ENCODE assay signal across 8 cellular contexts in the genomic region with DNA sequence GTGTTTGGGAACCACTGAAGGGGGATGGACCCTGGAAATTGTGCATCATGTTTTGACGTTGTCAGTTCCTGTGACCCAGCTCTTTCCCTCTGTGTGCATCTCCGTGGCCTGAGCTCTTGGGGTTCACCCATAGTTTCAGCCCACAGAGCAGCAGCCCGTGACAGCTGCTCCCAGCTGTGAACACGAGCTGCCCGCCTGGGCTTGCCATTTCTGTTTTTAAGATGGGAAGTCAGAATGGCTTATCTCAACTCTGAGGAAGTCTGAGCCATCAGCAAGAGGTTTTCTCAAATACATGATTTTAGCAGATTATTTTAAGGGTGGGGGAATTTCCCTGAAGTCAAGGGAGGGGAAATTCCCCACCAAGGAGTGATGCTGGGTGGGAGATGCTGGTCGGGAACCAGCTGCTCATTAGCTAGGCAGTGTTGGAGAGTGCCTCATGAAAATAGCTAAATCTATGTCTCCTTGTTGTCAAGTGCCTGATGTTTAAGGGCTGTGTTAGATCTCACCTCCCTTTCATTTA. TPM values are rescaled to one million over a fixed set of nuclear protein-coding genes. Genes with fewer than 3 reads are reported as not detected.
DNase-seq lines count a peak whose midpoint lies in the region; ATAC-seq and TF ChIP-seq lines count a peak whose summit lies in the region.

No MANE protein-coding gene starts in this region.

- peaks cover 18% of the 10 kb centered on the region for H3K4me1 ChIP-seq in GM23248 (ENCODE audit: insufficient read depth)

- H3K9me2 ChIP-seq in GM23248 (ENCODE audit: insufficient read depth) = no peaks in the 10 kb centered on the region

- no peaks in the 10 kb centered on the region for H3K9me3 Mint-ChIP-seq in activated CD4-positive, alpha-beta memory T cell treated with anti-CD3 and anti-CD28 coated beads, Interleukin-2, amount 10 ng/mL, durations not matched to agents 7 days and 5 days

- H3K27ac ChIP-seq in GM23248 = no peak overlapping the region

- 69 to 78% methylated on average over 6 of the region's 6 CpGs for WGBS in GM23248 (ENCODE audit: low coverage in 1 of 2, low lambda C conversion rate in 2 of 2, missing lambda C conversion rate in 2 of 2), 2 experiments

- CTCF ChIA-PET in activated CD4-positive, alpha-beta memory T cell treated with anti-CD3 and anti-CD28 coated beads, Interleukin-2, amount 10 ng/mL, durations not matched to agents 7 days and 5 days (lab: Charles Lee) = interaction anchor here (1.0 to 2.2 kb wide), 7 partner anchors 10 to 46 kb away, joined by 3 to 15 read pairs (median 6); no protein-coding TSS in a partner anchor

- intact Hi-C loops in head of caudate nucleus (cut with DNase I) = no loop called here

- peaks cover 42% of the 10 kb centered on the region for H3K36me3 Mint-ChIP-seq in activated CD4-positive, alpha-beta memory T cell treated with anti-CD3 and anti-CD28 coated beads, Interleukin-2, amount 10 ng/mL, durations not matched to agents 7 days and 5 days (ENCODE audit: low read depth)

- no peak overlapping the region for H3K4me2 ChIP-seq in GM23248 (ENCODE audit: unreplicated experiment)

- H3K27me3 Mint-ChIP-seq in activated CD4-positive, alpha-beta memory T cell treated with anti-CD3 and anti-CD28 coated beads, Interleukin-2, amount 10 ng/mL, durations not matched to agents 7 days and 5 days = peaks cover 2% of the 10 kb centered on the region

- H3K79me2 ChIP-seq in GM23248 (ENCODE audit: insufficient read depth) = no peaks in the 10 kb centered on the region; the same call in 1 of the 2 replicates

- peak overlapping the region; percentile 97 for H3K27ac Mint-ChIP-seq in activated CD4-positive, alpha-beta memory T cell treated with anti-CD3 and anti-CD28 coated beads, Interleukin-2, amount 10 ng/mL, durations not matched to agents 7 days and 5 days

- no peaks in the 10 kb centered on the region for H3K36me3 ChIP-seq in GM23248 (ENCODE audit: low read depth)

- H3F3A ChIP-seq in GM23248 (ENCODE audit: insufficient read depth) = peaks cover 9% of the 10 kb centered on the region; the same call in 1 of the 2 replicates

- no peak overlapping the region for H3K4me3 ChIP-seq in GM23248

- POLR2A ChIA-PET in activated CD4-positive, alpha-beta memory T cell treated with anti-CD3 and anti-CD28 coated beads, Interleukin-2, amount 10 ng/mL, durations not matched to agents 7 days and 5 days (lab: Charles Lee) = interaction anchor here (1.3 to 16.0 kb wide), 4 partner anchors 10 to 236 kb away, joined by 4 to 715 read pairs (median 6); no protein-coding TSS in a partner anchor

- H3K9ac ChIP-seq in GM23248 = no peak overlapping the region

- peak; percentile 67 for DNase-seq in activated CD4-positive, alpha-beta memory T cell treated with anti-CD3 and anti-CD28 coated beads, Interleukin-2, amount 10 ng/mL, durations not matched to agents 7 days and 5 days
- DNase-seq in head of caudate nucleus (peak in 22 of 42 donors; percentile 32 to 74 (median 54)), GM23248 (no peak), NCI-H446 (lab: John Stamatoyannopoulos, UW) (no peak), NCI-H146 treated with DMSO at 0.1 percent for 48 hours (lab: John Stamatoyannopoulos, UW; ENCODE audit: unreplicated experiment) (no peak)
- DNase-seq in stimulated activated CD4-positive, alpha-beta T cell treated with anti-CD3 and anti-CD28 coated beads, TNF-alpha, amount 100 ng/mL, for 24 hours (ENCODE audit: low read depth in 3 of 3) = peak in 2 of 3 experiments; percentile 59 to 71

- TF ChIP-seq POLR2A in GM19099 (IDR thresholded peaks at IDR 0.05; ENCODE audit: extremely low read depth, insufficient read length, low read depth) = peak; percentile 48

- ATAC-seq in HG03103 (IDR thresholded peaks at IDR 0.05; ENCODE audit: low read depth, unreplicated experiment) = peak; percentile 49

- H4K20me1 ChIP-seq in GM23248 (ENCODE audit: insufficient read depth) = no peaks in the 10 kb centered on the region

- H3K4me1 Mint-ChIP-seq in activated CD4-positive, alpha-beta memory T cell treated with anti-CD3 and anti-CD28 coated beads, Interleukin-2, amount 10 ng/mL, durations not matched to agents 7 days and 5 days = peaks cover 89% of the 10 kb centered on the region

- H3K9me3 ChIP-seq in GM23248 (ENCODE audit: low read depth) = no peaks in the 10 kb centered on the region

- peak overlapping the region; percentile 36 for H3K4me3 Mint-ChIP-seq in activated CD4-positive, alpha-beta memory T cell treated with anti-CD3 and anti-CD28 coated beads, Interleukin-2, amount 10 ng/mL, durations not matched to agents 7 days and 5 days

- in situ Hi-C loops in GM23248 (cut with MboI) = no loop called here

- H3K27me3 ChIP-seq in GM23248 (replicated peaks; ENCODE audit: insufficient read depth) = no peaks in the 10 kb centered on the region

- no peak overlapping the region for H2AFZ ChIP-seq in GM23248

RNA-seq across cellular contexts. Expression of gene C1QTNF9, which starts 34.9 kb away (rescaled TPM):
- total RNA-seq in activated CD4-positive, alpha-beta memory T cell treated with anti-CD3 and anti-CD28 coated beads, Interleukin-2, amount 10 ng/mL, durations not matched to agents 7 days and 5 days = not detected
- not detected in 2 replicates for total RNA-seq in GM23248 (2014; rRNA removed; shearing (Covaris generic))
- 0.10 TPM in 2 replicates for polyA plus RNA-seq in GM23248 (2016; fragmentation: Nextera tagmentation; extraction: Ambion mirVana)

Comparison
In these comparisons a context has a peak if more than half of its experiments do, and no peak if none do; other contexts are left out.
1. DNase-seq: peak in activated CD4-positive, alpha-beta memory T cell treated with anti-CD3 and anti-CD28 coated beads, Interleukin-2, amount 10 ng/mL, durations not matched to agents 7 days and 5 days (single experiment), head of caudate nucleus (22 of 42) and stimulated activated CD4-positive, alpha-beta T cell treated with anti-CD3 and anti-CD28 coated beads, TNF-alpha, amount 100 ng/mL, for 24 hours (2 of 3); none in GM23248 (single experiment), NCI-H446 (0 of 2) and NCI-H146 treated with DMSO at 0.1 percent for 48 hours (single experiment).